8 cellular contexts compared by ENCODE assay signal in genomic region chr1:203325418-203326091, GRCh38. TPM values are rescaled to one million over a fixed set of nuclear protein-coding genes. Genes with fewer than 3 reads are reported as not detected.
DNase-seq lines count a peak whose midpoint lies in the region; ATAC-seq and TF ChIP-seq lines count a peak whose summit lies in the region.

No MANE protein-coding gene starts in this region.

- H3K27me3 Mint-ChIP-seq in activated naive CD8-positive, alpha-beta T cell: no peaks in the 10 kb centered on the region

- WGBS in lower leg skin, 2 donors: 66 to 76% methylated on average over 13 of the region's 13 CpGs
- 46 to 48% methylated on average over 13 of the region's 13 CpGs for WGBS in tibial nerve, 2 donors

- ATAC-seq in GM19467 (IDR thresholded peaks at IDR 0.05; ENCODE audit: unreplicated experiment) (no peak), HG02885 (IDR thresholded peaks at IDR 0.05; ENCODE audit: poor library complexity, unreplicated experiment) (no peak)

- H3K36me3 ChIP-seq in tibial nerve: no peaks in the 10 kb centered on the region

- H3K36me3 Mint-ChIP-seq in activated naive CD8-positive, alpha-beta T cell: no peaks in the 10 kb centered on the region

- no peaks in the 10 kb centered on the region for H3K27me3 ChIP-seq in tibial nerve

- peaks cover 0 to 74% (median 68%) of the 10 kb centered on the region in 4 donors for H3K4me1 ChIP-seq in tibial nerve

- TF ChIP-seq CTCF in lower leg skin (IDR thresholded peaks at IDR 0.05) (no peak), tibial nerve (IDR thresholded peaks at IDR 0.05) (no peak)

- peak overlapping the region; percentile 23 to 96 (median 96) for H3K27ac ChIP-seq in tibial nerve

- no peaks in the 10 kb centered on the region for H3K9me3 ChIP-seq in tibial nerve

- no peak for TF ChIP-seq POLR2A in lower leg skin (IDR thresholded peaks at IDR 0.05)
- no peak for TF ChIP-seq POLR2A in tibial nerve (IDR thresholded peaks at IDR 0.05)

- peak; percentile 98 for DNase-seq in DMS153 treated with DMSO at 0.1 percent for 48 hours (lab: John Stamatoyannopoulos, UW; ENCODE audit: unreplicated experiment)
- DNase-seq in NCI-H1436 treated with DMSO at 0.1 percent for 48 hours (lab: John Stamatoyannopoulos, UW): peak; percentile 73
- DNase-seq in lower leg skin (ENCODE audit: low spot score in 2 of 2): peak; percentile 59 to 94
- DNase-seq in tibial nerve (ENCODE audit: low spot score in 2 of 2): peak; percentile 57 to 71
- no peak for DNase-seq in activated CD4-positive, alpha-beta T cell treated with anti-CD3 and anti-CD28 coated beads, Interleukin-2, amount 50 U/mL, for 4 hours

- H3K27ac Mint-ChIP-seq in activated naive CD8-positive, alpha-beta T cell: peak overlapping the region; percentile 68

- no peaks in the 10 kb centered on the region for H3K9me3 Mint-ChIP-seq in activated naive CD8-positive, alpha-beta T cell (ENCODE audit: low read depth)

- intact Hi-C loops in lower leg skin (cut with DNase I; ENCODE audit: low total_unique reads): no loop called here

- H3K4me1 Mint-ChIP-seq in activated naive CD8-positive, alpha-beta T cell (ENCODE audit: low read depth): peaks cover 78% of the 10 kb centered on the region

- H3K4me3 Mint-ChIP-seq in activated naive CD8-positive, alpha-beta T cell: peak overlapping the region; percentile 86

- H3K4me3 ChIP-seq in lower leg skin (ENCODE audit: low read depth, poor library complexity, severe bottlenecking) (no peak overlapping the region), tibial nerve (peak overlapping the region in 1 of 4 donors; percentile 6)

- no peak for TF ChIP-seq EP300 in tibial nerve (IDR thresholded peaks at IDR 0.05)

RNA-seq across cellular contexts. Expression of gene BTG2, which starts 20.2 kb away (rescaled TPM):
- total RNA-seq in lower leg skin (100 to 1,000 TPM in 3 of 4 donors, 10 to 100 TPM in 1; 98.6 to 205 (median 131) TPM), tibial nerve (100 to 1,000 TPM; 153 to 208 (median 177) TPM)

RNA-seq across cellular contexts. Expression of gene FMOD, which starts 25.4 kb away (rescaled TPM):
- total RNA-seq in lower leg skin: 10 to 100 TPM in 3 of 4 donors, 1 to 10 TPM in 1; 5.6 to 37.7 (median 19.3) TPM
- total RNA-seq in tibial nerve: 100 to 1,000 TPM in 2 of 4 donors, 10 to 100 TPM in 2; 73.9 to 203 (median 102) TPM

Comparison
In these comparisons a context has a peak if more than half of its experiments do, and no peak if none do; other contexts are left out.
1. DNase-seq: peak in DMS153 treated with DMSO at 0.1 percent for 48 hours (single experiment), NCI-H1436 treated with DMSO at 0.1 percent for 48 hours (single experiment), lower leg skin (2 of 2) and tibial nerve (2 of 2); none in activated CD4-positive, alpha-beta T cell treated with anti-CD3 and anti-CD28 coated beads, Interleukin-2, amount 50 U/mL, for 4 hours (0 of 2).